In the genomic region with DNA sequence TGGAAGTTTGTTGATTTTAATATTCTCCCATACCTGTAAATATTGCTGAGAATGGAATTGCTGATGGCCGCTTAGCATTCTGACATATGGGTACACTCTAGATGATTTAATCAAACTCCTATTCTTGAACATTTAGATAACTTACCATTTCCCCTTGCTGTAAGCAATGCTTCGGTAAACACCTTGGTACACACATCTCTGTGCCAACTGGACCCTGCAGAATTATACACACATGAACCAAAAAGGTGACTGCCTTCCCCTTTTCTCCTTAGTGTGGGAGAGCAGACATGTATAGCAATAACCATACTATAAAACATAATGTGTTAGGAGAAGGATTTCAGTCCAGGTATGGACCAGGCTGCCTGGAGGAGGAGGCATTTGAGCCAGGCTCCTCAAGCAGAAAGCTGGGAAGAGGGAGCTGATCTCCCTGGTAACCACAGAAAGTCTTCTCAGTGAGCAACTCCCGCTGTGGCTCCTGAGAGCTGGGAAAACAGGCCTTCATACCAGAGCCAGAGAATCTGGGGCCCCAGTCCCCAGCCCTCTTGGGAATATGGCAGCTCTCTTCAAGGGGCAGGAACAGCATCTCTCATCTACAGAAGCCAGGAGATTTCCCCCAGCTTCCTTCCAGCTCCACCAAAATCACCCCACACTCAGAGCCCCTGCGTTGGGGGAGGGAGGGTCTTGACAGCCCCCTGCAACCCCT, we compare ENCODE assay signal across 10 cellular contexts. TPM values are rescaled to one million over a fixed set of nuclear protein-coding genes. Genes with fewer than 3 reads are reported as not detected.
DNase-seq lines count a peak whose midpoint lies in the region; ATAC-seq and TF ChIP-seq lines count a peak whose summit lies in the region.
"Had no signal": no experiment of that assay in that cellular context is flagged by ENCODE, and none has a peak within 500 bp of the region (broad histone marks: within the 10 kb centered on the region; RNA-seq: fewer than 3 reads in every experiment).

No MANE protein-coding gene starts in this region.

- ATAC-seq in activated B cell treated with CpG ODN at 0.5 μM for 24 hours (ENCODE audit: low read depth) (peak; percentile 15), psoas muscle (peak in 3 of 4 donors; percentile 7 to 38 (median 14)), HG03039 (IDR thresholded peaks at IDR 0.05; ENCODE audit: unreplicated experiment) (no peak), HG02981 (IDR thresholded peaks at IDR 0.05; ENCODE audit: unreplicated experiment) (no peak)
- no peak for ATAC-seq in CD8-positive, alpha-beta T cell
- ATAC-seq: activated T-cell treated with anti-CD3 and anti-CD28 coated beads, Interleukin-2, amount 50 U/mL, for 4 hours had no signal

- H3K4me1 Mint-ChIP-seq in activated B cell treated with CpG ODN at 0.5 μM for 24 hours, result peaks cover 22% of the 10 kb centered on the region
- peaks cover 13% of the 10 kb centered on the region for H3K4me1 Mint-ChIP-seq in CD8-positive, alpha-beta T cell (ENCODE audit: low read depth)

- peaks cover 21% of the 10 kb centered on the region for H3K27me3 Mint-ChIP-seq in activated B cell treated with CpG ODN at 0.5 μM for 24 hours
- peaks cover 2% of the 10 kb centered on the region for H3K27me3 Mint-ChIP-seq in CD8-positive, alpha-beta T cell (ENCODE audit: low read depth)

- WGBS in psoas muscle, 3 donors, result 62 to 71% (median 70%) methylated on average over 4 of the region's 4 CpGs

- H3K4me1 ChIP-seq in BLaER1 treated with 17β-estradiol and CSF1 and Interleukin-3, amounts not matched to agents 10 nM and 100 nM, result peaks cover 8 to 32% (median 19%) of the 10 kb centered on the region in 10 experiments
- H3K4me1 ChIP-seq in right atrium auricular region (peaks cover 0 to 35% of the 10 kb centered on the region in 2 donors), psoas muscle (no peaks in the 10 kb centered on the region)
- H3K4me1 ChIP-seq in CD8-positive, alpha-beta T cell (ENCODE audit: insufficient read depth, low read length), result peaks cover 7% of the 10 kb centered on the region

- no peaks in the 10 kb centered on the region for H3K36me3 ChIP-seq in BLaER1 treated with 17β-estradiol and CSF1 and Interleukin-3, amounts not matched to agents 10 nM and 100 nM
- H3K36me3 ChIP-seq in right atrium auricular region, result no peaks in the 10 kb centered on the region
- H3K36me3 ChIP-seq in psoas muscle (ENCODE audit: insufficient read depth in 1 of 2, low read depth in 1 of 2), result no peaks in the 10 kb centered on the region
- no peaks in the 10 kb centered on the region for H3K36me3 ChIP-seq in CD8-positive, alpha-beta T cell (ENCODE audit: insufficient read depth, low read length)

- H3K9me3 ChIP-seq in BLaER1 treated with 17β-estradiol and CSF1 and Interleukin-3, amounts not matched to agents 10 nM and 100 nM (replicated peaks in 1 of 11), result no peaks in the 10 kb centered on the region
- H3K9me3 ChIP-seq in right atrium auricular region (no peaks in the 10 kb centered on the region), psoas muscle (no peaks in the 10 kb centered on the region)
- no peaks in the 10 kb centered on the region for H3K9me3 ChIP-seq in CD8-positive, alpha-beta T cell (ENCODE audit: low read length)

- DNase-seq in activated B cell treated with CpG ODN at 0.5 μM for 24 hours, result no peak
- DNase-seq in right atrium auricular region (ENCODE audit: low spot score), result no peak
- no peak for DNase-seq in psoas muscle
- DNase-seq in NCI-H526 (lab: John Stamatoyannopoulos, UW), result no peak
- no peak for DNase-seq in CD8-positive, alpha-beta T cell
- DNase-seq: activated T-cell treated with anti-CD3 and anti-CD28 coated beads, Interleukin-2, amount 50 U/mL, for 4 hours; NK-92 treated with Interleukin-12 subunit alpha and Interleukin-12 subunit beta, amount 100 ng/mL, for 24 hours had no signal

- no peak overlapping the region for H3K27ac Mint-ChIP-seq in activated B cell treated with CpG ODN at 0.5 μM for 24 hours
- H3K27ac Mint-ChIP-seq in CD8-positive, alpha-beta T cell, result no peak overlapping the region

- no peak overlapping the region for H3K4me3 Mint-ChIP-seq in activated B cell treated with CpG ODN at 0.5 μM for 24 hours
- H3K4me3 Mint-ChIP-seq in CD8-positive, alpha-beta T cell, result no peak overlapping the region
- H3K4me3 Mint-ChIP-seq: activated T-cell treated with anti-CD3 and anti-CD28 coated beads, Interleukin-2, amount 50 U/mL, for 4 hours had no signal

- no peaks in the 10 kb centered on the region for H3K9me3 Mint-ChIP-seq in activated B cell treated with CpG ODN at 0.5 μM for 24 hours
- no peaks in the 10 kb centered on the region for H3K9me3 Mint-ChIP-seq in CD8-positive, alpha-beta T cell
- H3K9me3 Mint-ChIP-seq: activated T-cell treated with anti-CD3 and anti-CD28 coated beads, Interleukin-2, amount 50 U/mL, for 4 hours had no signal

- POLR2A ChIA-PET in activated B cell treated with CpG ODN at 0.5 μM for 24 hours (lab: Charles Lee), result interaction anchor here (1.2 kb wide), 1 partner anchor 12 kb away, joined by 3 read pairs; no protein-coding TSS in a partner anchor
- POLR2A ChIA-PET in CD8-positive, alpha-beta T cell (lab: Charles Lee), result no interaction called here

- CTCF ChIA-PET in activated B cell treated with CpG ODN at 0.5 μM for 24 hours (lab: Charles Lee), result no interaction called here
- CTCF ChIA-PET in CD8-positive, alpha-beta T cell (lab: Charles Lee), result no interaction called here

- H3K4me3 ChIP-seq in BLaER1 treated with 17β-estradiol and CSF1 and Interleukin-3, amounts not matched to agents 10 nM and 100 nM, result no peak overlapping the region
- H3K4me3 ChIP-seq in right atrium auricular region (no peak overlapping the region), psoas muscle (no peak overlapping the region)
- H3K4me3 ChIP-seq in CD8-positive, alpha-beta T cell (ENCODE audit: low read depth, low read length), result no peak overlapping the region

- H3K4me2 ChIP-seq in BLaER1 treated with 17β-estradiol and CSF1 and Interleukin-3, amounts not matched to agents 10 nM and 100 nM, result peak overlapping the region; percentile 56 to 87 (median 75); a peak in 20 of 22 replicates

- H3K27me3 ChIP-seq in BLaER1 treated with 17β-estradiol and CSF1 and Interleukin-3, amounts not matched to agents 10 nM and 100 nM, result no peaks in the 10 kb centered on the region
- H3K27me3 ChIP-seq in right atrium auricular region, result no peaks in the 10 kb centered on the region
- H3K27me3 ChIP-seq in psoas muscle (ENCODE audit: insufficient read depth in 3 of 3, low read length in 2 of 3), result peaks cover 0 to 7% (median 0%) of the 10 kb centered on the region in 3 donors
- H3K27me3 ChIP-seq in CD8-positive, alpha-beta T cell (ENCODE audit: insufficient read depth, low read length), result no peaks in the 10 kb centered on the region

- H3K36me3 Mint-ChIP-seq in activated B cell treated with CpG ODN at 0.5 μM for 24 hours (ENCODE audit: low read depth), result no peaks in the 10 kb centered on the region
- H3K36me3 Mint-ChIP-seq in CD8-positive, alpha-beta T cell, result no peaks in the 10 kb centered on the region

- intact Hi-C loops in activated B cell treated with CpG ODN at 0.5 μM for 24 hours (cut with micrococcal nuclease), result loop anchor here (5.0 kb wide), 1 partner anchor 36 kb away; a partner anchor contains a TSS
- intact Hi-C loops in psoas muscle (cut with DNase I), result no loop called here
- intact Hi-C loops in CD8-positive, alpha-beta T cell (cut with DNase I, micrococcal nuclease), result no loop called here

- peak overlapping the region in 5 of 11 experiments; percentile 11 to 55 (median 40); a peak in 6 of 22 replicates for H3K27ac ChIP-seq in BLaER1 treated with 17β-estradiol and CSF1 and Interleukin-3, amounts not matched to agents 10 nM and 100 nM
- H3K27ac ChIP-seq in right atrium auricular region (peak overlapping the region; percentile 74 to 83), psoas muscle (peak overlapping the region; percentile 53)
- no peak overlapping the region for H3K27ac ChIP-seq in CD8-positive, alpha-beta T cell (ENCODE audit: low read depth, low read length)

- no peak for TF ChIP-seq CTCF in activated B cell treated with CpG ODN at 0.5 μM for 24 hours (IDR thresholded peaks at IDR 0.05)
- no peak for TF ChIP-seq CTCF in right atrium auricular region (IDR thresholded peaks at IDR 0.05)
- TF ChIP-seq CTCF in psoas muscle (IDR thresholded peaks at IDR 0.05), result no peak
- no peak for TF ChIP-seq CTCF in CD8-positive, alpha-beta T cell (IDR thresholded peaks at IDR 0.05)

- H3K9ac ChIP-seq in BLaER1 treated with 17β-estradiol and CSF1 and Interleukin-3, amounts not matched to agents 10 nM and 100 nM, result no peak overlapping the region; a peak in 1 of 22 replicates

- H4K20me1 ChIP-seq in BLaER1 treated with 17β-estradiol and CSF1 and Interleukin-3, amounts not matched to agents 10 nM and 100 nM, result no peaks in the 10 kb centered on the region

RNA-seq across cellular contexts. Expression of a gene that starts 33.9 kb away (rescaled TPM):
- total RNA-seq in activated B cell treated with CpG ODN at 0.5 μM for 24 hours (1.9 and 2.0 TPM in 2 replicates), right atrium auricular region (10 to 100 TPM; 31.4 to 48.4 TPM), psoas muscle (10 to 100 TPM in 3 of 4 donors, 1 to 10 TPM in 1; 7.9 to 14.7 (median 10.6) TPM)
- polyA plus RNA-seq in psoas muscle, result 10 to 100 TPM in 1 of 3 donors, 1 to 10 TPM in 2; 3.7 to 13.8 (median 6.3) TPM
- total RNA-seq in CD8-positive, alpha-beta T cell, result 1 to 10 TPM; 5.6 to 5.8 TPM

Comparison
In these comparisons a context has a peak if more than half of its experiments do, and no peak if none do; other contexts are left out.
1. ATAC-seq: peak in activated B cell treated with CpG ODN at 0.5 μM for 24 hours (single experiment) and psoas muscle (3 of 4); none in CD8-positive, alpha-beta T cell (single experiment), HG03039 (single experiment) and HG02981 (single experiment).